8 cellular contexts compared by ENCODE assay signal in genomic region chr11:3959015-3959917, GRCh38.
A peak's percentile ranks its signal among the peaks of the same experiment; 100 is the strongest.
DNase-seq lines count a peak whose midpoint lies in the region; ATAC-seq and TF ChIP-seq lines count a peak whose summit lies in the region.

No MANE protein-coding gene starts in this region.

- peak; percentile 20 for TF ChIP-seq CTCF in C4-2B (conservative IDR thresholded peaks at IDR 0.05)

- DNase-seq in RPMI7951 (ENCODE audit: low read depth) = peak; percentile 78
- peak; percentile 95 for DNase-seq in kidney tubule cell (ENCODE audit: low spot score)
- no peak for DNase-seq in activated naive CD4-positive, alpha-beta T cell treated with Interleukin-2 at 50 U/mL for 16 hours

- ATAC-seq in GM21825 (IDR thresholded peaks at IDR 0.05; ENCODE audit: unreplicated experiment) (peak; percentile 64), GM19328 (IDR thresholded peaks at IDR 0.05; ENCODE audit: unreplicated experiment) (no peak), HG02885 (IDR thresholded peaks at IDR 0.05; ENCODE audit: poor library complexity, unreplicated experiment) (no peak), GM18870 (IDR thresholded peaks at IDR 0.05; ENCODE audit: unreplicated experiment) (no peak)

- no peak overlapping the region for H3K27ac ChIP-seq in C4-2B
